Comparison of ENCODE assay signal across 1 cellular context in the genomic region with DNA sequence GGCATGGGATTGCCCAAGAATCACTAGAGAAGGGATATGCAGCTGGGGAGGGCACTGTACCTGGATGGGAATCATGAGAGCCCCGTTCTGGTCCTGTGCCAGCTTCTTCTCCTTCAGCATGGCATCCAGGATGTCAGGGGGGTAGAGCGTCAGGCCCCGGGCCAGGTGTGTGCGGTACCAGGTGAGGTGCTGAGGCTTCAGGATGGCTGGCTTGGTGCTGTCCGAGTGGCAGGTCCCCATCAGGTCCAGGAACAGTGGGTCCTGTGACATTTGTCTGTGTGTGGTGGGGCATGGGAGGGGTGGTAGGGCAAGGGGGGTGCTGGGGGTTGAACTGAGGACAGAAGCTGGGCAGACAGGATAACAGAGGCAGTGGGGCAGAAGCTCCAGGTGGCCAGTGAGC.
TF ChIP-seq lines count a peak whose summit lies in the region.

No MANE protein-coding gene starts in this region.

TF ChIP-seq in IMR-90, 13 proteins besides CTCF, POLR2A, EP300 and RAD21:
- TF ChIP-seq MAFK (IDR thresholded peaks at IDR 0.05; ENCODE audit: low read depth, low read length): no peak
- no peak for TF ChIP-seq NFE2L2 (IDR thresholded peaks at IDR 0.05; ENCODE audit: low read depth, low read length)
- TF ChIP-seq, protein P1, sequence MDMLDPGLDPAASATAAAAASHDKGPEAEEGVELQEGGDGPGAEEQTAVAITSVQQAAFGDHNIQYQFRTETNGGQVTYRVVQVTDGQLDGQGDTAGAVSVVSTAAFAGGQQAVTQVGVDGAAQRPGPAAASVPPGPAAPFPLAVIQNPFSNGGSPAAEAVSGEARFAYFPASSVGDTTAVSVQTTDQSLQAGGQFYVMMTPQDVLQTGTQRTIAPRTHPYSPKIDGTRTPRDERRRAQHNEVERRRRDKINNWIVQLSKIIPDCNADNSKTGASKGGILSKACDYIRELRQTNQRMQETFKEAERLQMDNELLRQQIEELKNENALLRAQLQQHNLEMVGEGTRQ (IDR thresholded peaks at IDR 0.05; ENCODE audit: low read depth, low read length): no peak
- no peak for TF ChIP-seq MAZ (IDR thresholded peaks at IDR 0.05; ENCODE audit: borderline replicate concordance, low read depth, low read length)
- TF ChIP-seq MXI1 (IDR thresholded peaks at IDR 0.05; ENCODE audit: borderline replicate concordance, low read depth, low read length): no peak
- TF ChIP-seq CEBPB (IDR thresholded peaks at IDR 0.05; ENCODE audit: low read depth, low read length): no peak
- TF ChIP-seq RFX5 (IDR thresholded peaks at IDR 0.05; ENCODE audit: low read depth, low read length): no peak
- TF ChIP-seq, protein P2, sequence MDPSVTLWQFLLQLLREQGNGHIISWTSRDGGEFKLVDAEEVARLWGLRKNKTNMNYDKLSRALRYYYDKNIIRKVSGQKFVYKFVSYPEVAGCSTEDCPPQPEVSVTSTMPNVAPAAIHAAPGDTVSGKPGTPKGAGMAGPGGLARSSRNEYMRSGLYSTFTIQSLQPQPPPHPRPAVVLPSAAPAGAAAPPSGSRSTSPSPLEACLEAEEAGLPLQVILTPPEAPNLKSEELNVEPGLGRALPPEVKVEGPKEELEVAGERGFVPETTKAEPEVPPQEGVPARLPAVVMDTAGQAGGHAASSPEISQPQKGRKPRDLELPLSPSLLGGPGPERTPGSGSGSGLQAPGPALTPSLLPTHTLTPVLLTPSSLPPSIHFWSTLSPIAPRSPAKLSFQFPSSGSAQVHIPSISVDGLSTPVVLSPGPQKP (IDR thresholded peaks at IDR 0.05; ENCODE audit: borderline replicate concordance, low read depth, low read length): no peak
